22 cellular contexts compared by ENCODE assay signal in genomic region chr6:150030611-150031010, GRCh38. TPM values are rescaled to one million over a fixed set of nuclear protein-coding genes. Genes with fewer than 3 reads are reported as not detected.
"Had no signal": no experiment of that assay in that cellular context is flagged by ENCODE, and none has a peak within 500 bp of the region (broad histone marks: within the 10 kb centered on the region; RNA-seq: fewer than 3 reads in every experiment).

No MANE protein-coding gene starts in this region.

- H3K27ac ChIP-seq: esophagus squamous epithelium, foreskin keratinocyte, left ventricle myocardium inferior, lower lobe of right lung, pancreas, psoas muscle, right lobe of liver, spleen, suprapubic skin, thyroid gland had no signal

- DNase-seq: effector memory CD8-positive, alpha-beta T cell; esophagus squamous epithelium; foreskin keratinocyte; kidney; left cardiac atrium; left ventricle myocardium inferior; lower lobe of right lung; midbrain; naive B cell; occipital lobe; pancreas; psoas muscle; retina; right lobe of liver; spleen; stimulated activated CD4-positive, alpha-beta T cell treated with anti-CD3 and anti-CD28 coated beads, Interleukin-15, amount 100 ng/mL, for 24 hours; stimulated activated CD4-positive, alpha-beta T cell treated with anti-CD3 and anti-CD28 coated beads, Interleukin-1b, Interleukin-23, amount 100 ng/mL, for 48 hours; stimulated activated CD4-positive, alpha-beta T cell treated with anti-CD3 and anti-CD28 coated beads, Interleukin-4, amount 100 ng/mL, for 4 hours; stimulated activated naive CD4-positive, alpha-beta T cell; thyroid gland had no signal

- H3K4me3 ChIP-seq: esophagus squamous epithelium, left ventricle myocardium inferior, lower lobe of right lung, pancreas, psoas muscle, right lobe of liver, spleen, suprapubic skin, thyroid gland had no signal

- H3K36me3 ChIP-seq: esophagus squamous epithelium, left ventricle myocardium inferior, lower lobe of right lung, pancreas, right lobe of liver, spleen, suprapubic skin, thyroid gland had no signal

- H3K9me3 ChIP-seq: esophagus squamous epithelium, left ventricle myocardium inferior, lower lobe of right lung, pancreas, psoas muscle, right lobe of liver, spleen, suprapubic skin, thyroid gland had no signal

- H3K4me1 ChIP-seq: pancreas had no signal

- H3K27me3 ChIP-seq: thyroid gland had no signal

RNA-seq across cellular contexts. Expression of gene RAET1L, which starts 5.3 kb away (rescaled TPM):
- total RNA-seq: left cardiac atrium, left ventricle myocardium inferior, lower lobe of right lung, psoas muscle, right lobe of liver, skeletal muscle tissue, spleen, thyroid gland had no signal
- polyA plus RNA-seq: pancreas, spleen had no signal
